Comparison of ENCODE assay signal across 32 cellular contexts in genomic region chr10:32411797-32412498, GRCh38. TPM values are rescaled to one million over a fixed set of nuclear protein-coding genes. Genes with fewer than 3 reads are reported as not detected.
DNase-seq lines count a peak whose midpoint lies in the region; ATAC-seq, FAIRE-seq and TF ChIP-seq lines count a peak whose summit lies in the region.
"Had no signal": no experiment of that assay in that cellular context is flagged by ENCODE, and none has a peak within 500 bp of the region (broad histone marks: within the 10 kb centered on the region; RNA-seq: fewer than 3 reads in every experiment).

No MANE protein-coding gene starts in this region.

- no peak overlapping the region for H3K4me3 Mint-ChIP-seq in astrocyte (ENCODE audit: unreplicated experiment)
- H3K4me3 Mint-ChIP-seq: activated CD8-positive, alpha-beta memory T cell treated with anti-CD3 and anti-CD28 coated beads, Interleukin-2, amount 10 ng/mL, durations not matched to agents 7 days and 5 days; activated naive CD4-positive, alpha-beta T cell treated with anti-CD3 and anti-CD28 coated beads for 36 hours; activated T-cell treated with anti-CD3 and anti-CD28 coated beads, Interleukin-2, amount 50 U/mL, for 72 hours; CD14-positive monocyte; stimulated activated effector memory CD8-positive, alpha-beta T cell treated with anti-CD3 and anti-CD28 coated beads, Interleukin-12 subunit alpha, Interleukin-12 subunit beta, amount 100 ng/mL, for 72 hours; WTC11 had no signal

- H3K27ac ChIP-seq in HCT116 (ENCODE audit: low read depth, low read length): no peak overlapping the region
- peak overlapping the region; percentile 90 for H3K27ac ChIP-seq in astrocyte (ENCODE audit: low read depth, low read length)
- H3K27ac ChIP-seq in foreskin keratinocyte: peak overlapping the region; percentile 78
- H3K27ac ChIP-seq: spleen, uterus had no signal

- peaks cover 20% of the 10 kb centered on the region for H3K4me1 Mint-ChIP-seq in astrocyte (ENCODE audit: low read depth, unreplicated experiment)
- H3K4me1 Mint-ChIP-seq: CD14-positive monocyte, WTC11 had no signal

- no peak for TF ChIP-seq POLR2A in HCT116 (IDR thresholded peaks at IDR 0.05; ENCODE audit: borderline replicate concordance, extremely low read depth, insufficient read depth, insufficient read length)

- peaks cover 2% of the 10 kb centered on the region for H3K36me3 Mint-ChIP-seq in astrocyte (ENCODE audit: low read depth, unreplicated experiment)
- H3K36me3 Mint-ChIP-seq: CD14-positive monocyte; stimulated activated effector memory CD8-positive, alpha-beta T cell treated with anti-CD3 and anti-CD28 coated beads, Interleukin-12 subunit alpha, Interleukin-12 subunit beta, amount 100 ng/mL, for 72 hours; WTC11 had no signal

- no peak for TF ChIP-seq RAD21 in HCT116 (IDR thresholded peaks at IDR 0.05; ENCODE audit: low read depth)

- TF ChIP-seq CTCF in HCT116 (IDR thresholded peaks at IDR 0.05 in 2 of 3, conservative IDR thresholded peaks at IDR 0.05 in 1 of 3; ENCODE audit: borderline replicate concordance in 1 of 3, insufficient read depth in 1 of 3, low read depth in 2 of 3, low read length in 2 of 3) (no peak), astrocyte (IDR thresholded peaks at IDR 0.05; ENCODE audit: insufficient read depth, low read depth, low read length) (no peak), foreskin keratinocyte (conservative IDR thresholded peaks at IDR 0.05) (no peak)

- no peaks in the 10 kb centered on the region for H3K9me3 ChIP-seq in HCT116 (ENCODE audit: control insufficient read depth in 1 of 2, insufficient read depth in 1 of 2, low read depth in 1 of 2, low read length in 2 of 2)
- H3K9me3 ChIP-seq in astrocyte (ENCODE audit: insufficient read depth, low read depth, low read length): no peaks in the 10 kb centered on the region
- H3K9me3 ChIP-seq: spleen, uterus had no signal

- DNase-seq in HCT116 (ENCODE audit: low read depth, low spot score) (no peak), astrocyte (ENCODE audit: low read depth) (peak; percentile 4), foreskin keratinocyte (no peak), pulmonary artery endothelial cell (ENCODE audit: low read depth, low spot score) (peak; percentile 78), superior temporal gyrus (ENCODE audit: extremely low spot score) (no peak)
- DNase-seq: activated CD4-positive, alpha-beta T cell treated with anti-CD3 and anti-CD28 coated beads, Interleukin-2, amount 50 U/mL, for 1 hour; activated CD8-positive, alpha-beta memory T cell treated with anti-CD3 and anti-CD28 coated beads, Interleukin-2, amount 10 ng/mL, durations not matched to agents 7 days and 5 days; activated naive CD4-positive, alpha-beta T cell treated with anti-CD3 and anti-CD28 coated beads for 36 hours; activated T-cell treated with anti-CD3 and anti-CD28 coated beads, Interleukin-2, amount 50 U/mL, for 72 hours; amniotic stem cell; Calu3; caudate nucleus; DND-41; erythroblast; kidney; NCI-H1048; NCI-H187 treated with DMSO at 0.1 percent for 48 hours; NCI-H345; NCI-H774; spleen; stimulated activated CD4-positive, alpha-beta T cell treated with anti-CD3 and anti-CD28 coated beads, Interleukin-2, amount 100 ng/mL, for 48 hours; SW 1271; uterus had no signal

- RAD21 ChIA-PET in HCT116 (lab: Charles Lee; ENCODE audit: low non-redundant PET in 1 of 2, low total read pairs in 2 of 2, uncharacterized antibody in 2 of 2, unreplicated experiment in 2 of 2): no interaction called here

- no peaks in the 10 kb centered on the region for H3K9me2 ChIP-seq in HCT116 (ENCODE audit: insufficient read depth)

- H3K27me3 ChIP-seq in HCT116 (ENCODE audit: insufficient read depth, low read length): no peaks in the 10 kb centered on the region
- H3K27me3 ChIP-seq in astrocyte (ENCODE audit: insufficient read depth, low read length): no peaks in the 10 kb centered on the region
- no peaks in the 10 kb centered on the region for H3K27me3 ChIP-seq in foreskin keratinocyte
- H3K27me3 ChIP-seq: spleen, uterus had no signal

- POLR2A ChIA-PET in HCT116 (lab: Charles Lee): no interaction called here

- no peak overlapping the region for H3K4me3 ChIP-seq in HCT116 (replicated peaks in 1 of 2; ENCODE audit: low read depth in 1 of 2, low read length in 2 of 2)
- H3K4me3 ChIP-seq in astrocyte (ENCODE audit: insufficient read depth, low read depth, low read length): no peak overlapping the region
- H3K4me3 ChIP-seq: lung, spleen, uterus had no signal

- H2AFZ ChIP-seq in HCT116 (ENCODE audit: low read depth, low read length, poor library complexity, severe bottlenecking) (peak overlapping the region; percentile 97), astrocyte (ENCODE audit: low read depth, low read length) (no peak overlapping the region)

- H4K20me1 ChIP-seq in HCT116 (ENCODE audit: insufficient read depth): no peaks in the 10 kb centered on the region
- no peaks in the 10 kb centered on the region for H4K20me1 ChIP-seq in astrocyte (ENCODE audit: insufficient read depth, low read length)

- no peaks in the 10 kb centered on the region for H3K36me3 ChIP-seq in HCT116 (ENCODE audit: control insufficient read depth in 1 of 2, insufficient read depth in 2 of 2, low read length in 2 of 2)
- H3K36me3 ChIP-seq in astrocyte (ENCODE audit: insufficient read depth, low read length): no peaks in the 10 kb centered on the region
- H3K36me3 ChIP-seq: spleen, uterus had no signal

- H3K4me1 ChIP-seq in HCT116 (ENCODE audit: control insufficient read depth in 1 of 2, insufficient read depth in 2 of 2, low read length in 2 of 2): peaks cover 13 to 28% of the 10 kb centered on the region in 2 experiments
- H3K4me1 ChIP-seq in astrocyte (ENCODE audit: insufficient read depth, low read length): peaks cover 15% of the 10 kb centered on the region
- H3K4me1 ChIP-seq in foreskin keratinocyte: peaks cover 17% of the 10 kb centered on the region
- H3K4me1 ChIP-seq: spleen, uterus had no signal

- BruUV-seq in HCT116 (replicated peaks; lab: Mats Ljungman, UMichigan): no TSS peak

- ATAC-seq in HCT116 (no peak), foreskin keratinocyte (no peak), HG03342 (IDR thresholded peaks at IDR 0.05; ENCODE audit: unreplicated experiment) (no peak), HG03469 (IDR thresholded peaks at IDR 0.05; ENCODE audit: unreplicated experiment) (no peak)
- ATAC-seq: activated CD8-positive, alpha-beta memory T cell treated with anti-CD3 and anti-CD28 coated beads, Interleukin-2, amount 10 ng/mL, durations not matched to agents 7 days and 5 days; activated T-cell treated with anti-CD3 and anti-CD28 coated beads, Interleukin-2, amount 50 U/mL, for 72 hours; stimulated activated effector memory CD8-positive, alpha-beta T cell treated with anti-CD3 and anti-CD28 coated beads, Interleukin-12 subunit alpha, Interleukin-12 subunit beta, amount 100 ng/mL, for 72 hours; WTC11 had no signal

- H3K9ac ChIP-seq in HCT116 (ENCODE audit: low read length): no peak overlapping the region
- peak overlapping the region; percentile 29 for H3K9ac ChIP-seq in astrocyte (ENCODE audit: low read length)

- no peaks in the 10 kb centered on the region for H3K27me3 Mint-ChIP-seq in astrocyte (ENCODE audit: low read depth, unreplicated experiment)
- H3K27me3 Mint-ChIP-seq: activated CD8-positive, alpha-beta memory T cell treated with anti-CD3 and anti-CD28 coated beads, Interleukin-2, amount 10 ng/mL, durations not matched to agents 7 days and 5 days had no signal

- FAIRE-seq in astrocyte (lab: Jason Lieb, UNC): no peak
- FAIRE-seq: frontal cortex, H1, kidney had no signal

- CTCF ChIA-PET in HCT116 (lab: Charles Lee): no interaction called here

- H3K9me3 Mint-ChIP-seq in astrocyte (ENCODE audit: unreplicated experiment): no peaks in the 10 kb centered on the region
- H3K9me3 Mint-ChIP-seq: activated naive CD4-positive, alpha-beta T cell treated with anti-CD3 and anti-CD28 coated beads for 36 hours; stimulated activated effector memory CD8-positive, alpha-beta T cell treated with anti-CD3 and anti-CD28 coated beads, Interleukin-12 subunit alpha, Interleukin-12 subunit beta, amount 100 ng/mL, for 72 hours; WTC11 had no signal

- peak overlapping the region; percentile 95 for H3K27ac Mint-ChIP-seq in astrocyte (ENCODE audit: unreplicated experiment)
- H3K27ac Mint-ChIP-seq: activated CD8-positive, alpha-beta memory T cell treated with anti-CD3 and anti-CD28 coated beads, Interleukin-2, amount 10 ng/mL, durations not matched to agents 7 days and 5 days; activated naive CD4-positive, alpha-beta T cell treated with anti-CD3 and anti-CD28 coated beads for 36 hours; activated T-cell treated with anti-CD3 and anti-CD28 coated beads, Interleukin-2, amount 50 U/mL, for 72 hours; CD14-positive monocyte; progenitor cell of endocrine pancreas; stimulated activated effector memory CD8-positive, alpha-beta T cell treated with anti-CD3 and anti-CD28 coated beads, Interleukin-12 subunit alpha, Interleukin-12 subunit beta, amount 100 ng/mL, for 72 hours; WTC11 had no signal

- peak overlapping the region; percentile 41 for H3K4me2 ChIP-seq in HCT116 (ENCODE audit: low read length)
- H3K4me2 ChIP-seq in astrocyte (ENCODE audit: low read length): peak overlapping the region; percentile 53

- H3K79me2 ChIP-seq in HCT116 (ENCODE audit: insufficient read depth, low read length): no peaks in the 10 kb centered on the region
- H3K79me2 ChIP-seq in astrocyte (ENCODE audit: insufficient read depth, low read length): no peaks in the 10 kb centered on the region

- intact Hi-C loops in HCT116 (cut with micrococcal nuclease): no loop called here

TF ChIP-seq in HCT116, 20 proteins besides CTCF, POLR2A, EP300 and RAD21:
- TF ChIP-seq EZH2 (IDR thresholded peaks at IDR 0.05): no peak
- TF ChIP-seq JUND (IDR thresholded peaks at IDR 0.05): no peak
- no peak for TF ChIP-seq SRF (IDR thresholded peaks at IDR 0.05; ENCODE audit: low read depth)
- TF ChIP-seq ELF1 (IDR thresholded peaks at IDR 0.05; ENCODE audit: borderline replicate concordance, low read depth): no peak

RNA-seq across cellular contexts. Expression of gene CCDC7, which starts 34.0 kb away (rescaled TPM):
- 4.0 TPM for total RNA-seq in HCT116 (2021; ENCODE audit: unreplicated experiment)
- 0.22 and 0.39 TPM in 2 replicates for polyA plus RNA-seq in HCT116 (2012)
- 2.1 and 2.3 TPM in 2 replicates for total RNA-seq in astrocyte
- total RNA-seq in foreskin keratinocyte: 1.3 and 1.9 TPM in 2 replicates
- 0.38 and 0.45 TPM in 2 replicates for polyA plus RNA-seq in foreskin keratinocyte
- total RNA-seq in pulmonary artery endothelial cell: 3.6 and 11.4 TPM in 2 replicates

Comparison
In these comparisons a context has a peak if more than half of its experiments do, and no peak if none do; other contexts are left out.
1. DNase-seq: peak in astrocyte (single experiment) and pulmonary artery endothelial cell (single experiment); none in HCT116 (single experiment), foreskin keratinocyte (0 of 2) and superior temporal gyrus (single experiment).